21 cellular contexts compared by ENCODE assay signal in genomic region chr5:158013303-158013702, GRCh38.
DNase-seq lines count a peak whose midpoint lies in the region; FAIRE-seq and TF ChIP-seq lines count a peak whose summit lies in the region.
"Had no signal": no experiment of that assay in that cellular context is flagged by ENCODE, and none has a peak within 500 bp of the region (broad histone marks: within the 10 kb centered on the region; RNA-seq: fewer than 3 reads in every experiment).

No MANE protein-coding gene starts in this region.

- H3K9ac ChIP-seq in BLaER1 (peak overlapping the region; percentile 34; the same call in 1 of the 2 replicates), H1 (replicated peaks in 1 of 4; ENCODE audit: extremely low read depth in 1 of 4, low read depth in 3 of 4, low read length in 3 of 4) (no peak overlapping the region; a peak in 1 of 7 replicates)

- peak overlapping the region; percentile 92; the same call in 1 of the 2 replicates for H2BK5ac ChIP-seq in H1 (ENCODE audit: low read depth, low read length)

- peak overlapping the region; percentile 68 for H3K4me2 ChIP-seq in BLaER1
- H3K4me2 ChIP-seq in H1 (ENCODE audit: insufficient read depth in 1 of 2, low read depth in 2 of 2, low read length in 2 of 2) = peak overlapping the region; percentile 54 to 88

- H3K36me3 ChIP-seq in BLaER1 (no peaks in the 10 kb centered on the region), HAP-1 (replicated peaks) (no peaks in the 10 kb centered on the region), H1 (ENCODE audit: control insufficient read depth in 2 of 4, insufficient read depth in 4 of 4, low read length in 3 of 4) (no peaks in the 10 kb centered on the region)

- H3K18ac ChIP-seq in H1 (ENCODE audit: extremely low read depth, low read length) = 0 out of 2 replicates have a peak overlapping the region, but pooled peaks have one; percentile 71

- no peaks in the 10 kb centered on the region for H3K79me1 ChIP-seq in H1 (ENCODE audit: low read depth, low read length)

- no peak overlapping the region for H3K4me3 ChIP-seq in BLaER1
- H3K4me3 ChIP-seq in HAP-1 = no peak overlapping the region
- peak overlapping the region in 2 of 4 experiments; percentile 13 to 21; a peak in 3 of 8 replicates for H3K4me3 ChIP-seq in H1 (ENCODE audit: extremely low read depth in 1 of 4, insufficient read depth in 2 of 4, low read depth in 3 of 4, low read length in 4 of 4)
- H3K4me3 ChIP-seq: GM12878, K562, SK-N-MC had no signal

- no peak overlapping the region for H4K5ac ChIP-seq in H1 (ENCODE audit: insufficient read length, low read depth, low read length)

- H2BK12ac ChIP-seq in H1 (ENCODE audit: low read depth, low read length) = peak overlapping the region; percentile 91; the same call in 1 of the 2 replicates

- no peaks in the 10 kb centered on the region for H3K23me2 ChIP-seq in H1 (ENCODE audit: low read depth, low read length)

- no peak for TF ChIP-seq POLR2A in H1 (IDR thresholded peaks at IDR 0.05; ENCODE audit: control extremely low read depth in 1 of 2, low read depth in 2 of 2, low read length in 2 of 2)

- H4K20me1 ChIP-seq in BLaER1 (no peaks in the 10 kb centered on the region), H1 (replicated peaks in 1 of 2; ENCODE audit: control insufficient read depth in 1 of 2, insufficient read depth in 2 of 2, low read length in 2 of 2) (no peaks in the 10 kb centered on the region)

- peak overlapping the region; percentile 46 for H4K91ac ChIP-seq in H1 (replicated peaks; ENCODE audit: insufficient read length, low read length)

- DNase-seq in HAP-1 (ENCODE audit: low spot score in 2 of 2) (peak; percentile 66 to 79), H1 (ENCODE audit: low read depth in 1 of 2, low spot score in 2 of 2) (peak in 1 of 2 experiments; percentile 54), iPS-NIHi7 (ENCODE audit: extremely low spot score) (peak; percentile 72), KG1 (lab: John Stamatoyannopoulos, UW) (no peak), NOMO-1 treated with dmso at 0.1 percent for 144 hours (lab: John Stamatoyannopoulos, UW; ENCODE audit: unreplicated experiment) (no peak)
- DNase-seq in activated CD4-positive, alpha-beta T cell treated with anti-CD3 and anti-CD28 coated beads for 1 hour = no peak
- DNase-seq in activated CD4-positive, alpha-beta T cell treated with anti-CD3 and anti-CD28 coated beads, Interleukin-2, amount 50 U/mL, for 1 hour = no peak
- DNase-seq: CD4-positive, CD25-positive, alpha-beta regulatory T cell; GF-D8; NCI-H1105; NCI-H2081; NCI-H2171 treated with DMSO at 0.1 percent for 48 hours; NCI-H446 treated with DMSO at 0.1 percent for 48 hours; NK-92 treated with Interleukin-12 subunit alpha and Interleukin-12 subunit beta, amount 100 ng/mL, for 24 hours; Right ventricle myocardium superior had no signal

- TF ChIP-seq EP300 in H1 (IDR thresholded peaks at IDR 0.05; ENCODE audit: borderline replicate concordance in 1 of 2, low read depth in 2 of 2, low read length in 2 of 2) = no peak

- H2AK5ac ChIP-seq in H1 (ENCODE audit: low read depth, low read length) = peak overlapping the region; percentile 79; the same call in 1 of the 2 replicates

- H2AFZ ChIP-seq in H1 (ENCODE audit: low read length) = no peak overlapping the region

- H3K79me2 ChIP-seq in H1 (ENCODE audit: control insufficient read depth in 1 of 2, insufficient read depth in 2 of 2, low read length in 2 of 2) = no peaks in the 10 kb centered on the region

- FAIRE-seq in H1 (lab: Jason Lieb, UNC) = peak; percentile 86
- FAIRE-seq: GM12878, H54, K562 had no signal

- H3K9me3 ChIP-seq in BLaER1 (no peaks in the 10 kb centered on the region), HAP-1 (no peaks in the 10 kb centered on the region), H1 (ENCODE audit: insufficient read depth in 2 of 2, low read depth in 1 of 2, low read length in 1 of 2) (no peaks in the 10 kb centered on the region)
- H3K9me3 ChIP-seq: Caco-2 had no signal

- H2BK15ac ChIP-seq in H1 (ENCODE audit: low read length) = no peak overlapping the region

- CTCF ChIA-PET in H1 (lab: Charles Lee; ENCODE audit: partially characterized antibody) = interaction anchor here (0.9 to 3.2 kb wide), 15 partner anchors 17 to 1092 kb away, joined by 3 to 17 read pairs (median 4); no protein-coding TSS in a partner anchor

- H3K23ac ChIP-seq in H1 (ENCODE audit: insufficient read length) = no peak overlapping the region

- in situ Hi-C loops in HAP-1 (cut with MboI; ENCODE audit: low sequenced_read_pairs) = no loop called here

- peak overlapping the region; percentile 19 for H2BK120ac ChIP-seq in H1 (replicated peaks; ENCODE audit: low read depth, low read length)

- no peak overlapping the region for H3K4ac ChIP-seq in H1 (replicated peaks; ENCODE audit: insufficient read length, low read depth, low read length)

- 17% methylated on average over 4 of the region's 4 CpGs; no CpG with 5 or more reads in 1 of the 2 experiments for WGBS in H1 (ENCODE audit: extremely low coverage in 1 of 2, insufficient coverage in 1 of 2, insufficient read length in 1 of 2, insufficient replicate concordance in 2 of 2, low coverage in 1 of 2, low lambda C conversion rate in 2 of 2, missing lambda C conversion rate in 1 of 2), 2 experiments

- H3K27ac ChIP-seq in BLaER1 (peak overlapping the region; percentile 29; the same call in 1 of the 2 replicates), H1 (ENCODE audit: low read depth, low read length) (peak overlapping the region; percentile 39; the same call in 1 of the 2 replicates)
- H3K27ac ChIP-seq: SK-N-MC had no signal

- peaks cover 39% of the 10 kb centered on the region for H3K4me1 ChIP-seq in BLaER1
- H3K4me1 ChIP-seq in HAP-1 = peaks cover 17% of the 10 kb centered on the region
- peaks cover 2 to 15% (median 10%) of the 10 kb centered on the region in 4 experiments; a peak in 6 of 7 replicates for H3K4me1 ChIP-seq in H1 (replicated peaks in 1 of 4; ENCODE audit: control insufficient read depth in 3 of 4, insufficient read depth in 4 of 4, low read length in 3 of 4)

- no peak for TF ChIP-seq RAD21 in H1 (IDR thresholded peaks at IDR 0.05 in 1 of 2, conservative IDR thresholded peaks at IDR 0.05 in 1 of 2; ENCODE audit: low read depth in 2 of 2, low read length in 2 of 2)

- H3K27me3 ChIP-seq in BLaER1 (no peaks in the 10 kb centered on the region), HAP-1 (ENCODE audit: low read depth) (no peaks in the 10 kb centered on the region), H1 (replicated peaks in 1 of 4; ENCODE audit: control insufficient read depth in 3 of 4, extremely low read depth in 1 of 4, insufficient read depth in 3 of 4, low read length in 3 of 4) (no peaks in the 10 kb centered on the region)

- no peak overlapping the region for H3K56ac ChIP-seq in H1 (replicated peaks; ENCODE audit: insufficient read length, low read depth, low read length)

- H2BK20ac ChIP-seq in H1 (ENCODE audit: low read length) = peak overlapping the region; percentile 27; the same call in 1 of the 2 replicates

- POLR2A ChIA-PET in H1 (lab: Charles Lee; ENCODE audit: partially characterized antibody) = no interaction called here

- no peak overlapping the region for H4K8ac ChIP-seq in H1 (ENCODE audit: extremely low read depth, insufficient read depth, low read length)

- no peak overlapping the region for H3K14ac ChIP-seq in H1 (ENCODE audit: insufficient read length)

- TF ChIP-seq CTCF in H1 (IDR thresholded peaks at IDR 0.05; ENCODE audit: control extremely low read depth in 1 of 3, insufficient read depth in 1 of 3, low read depth in 1 of 3, low read length in 3 of 3) = no peak

TF ChIP-seq in H1, 55 proteins besides CTCF, POLR2A, EP300 and RAD21:
- TF ChIP-seq CEBPB (IDR thresholded peaks at IDR 0.05; ENCODE audit: low read depth, low read length) = 0 out of 2 replicates have a peak, but pooled peaks have one; percentile 47
- TF ChIP-seq RBBP5 (IDR thresholded peaks at IDR 0.05; ENCODE audit: borderline replicate concordance, low read depth, low read length) = peak; percentile 54; the same call in 1 of the 2 replicates
- TF ChIP-seq ATF2 (IDR thresholded peaks at IDR 0.05; ENCODE audit: low read length) = peak; percentile 92; the same call in 1 of the 2 replicates
- TF ChIP-seq SRF (IDR thresholded peaks at IDR 0.05; ENCODE audit: low read depth, low read length) = no peak

Comparison
In these comparisons a context has a peak if more than half of its experiments do, and no peak if none do; other contexts are left out.
1. DNase-seq: peak in HAP-1 (2 of 2) and iPS-NIHi7 (single experiment); none in activated CD4-positive, alpha-beta T cell treated with anti-CD3 and anti-CD28 coated beads for 1 hour (single experiment), KG1 (single experiment), activated CD4-positive, alpha-beta T cell treated with anti-CD3 and anti-CD28 coated beads, Interleukin-2, amount 50 U/mL, for 1 hour (single experiment) and NOMO-1 treated with dmso at 0.1 percent for 144 hours (single experiment).